In genomic region chr1:174982971-174983689, GRCh38 we compare ENCODE assay signal across 8 cellular contexts. TPM values are rescaled to one million over a fixed set of nuclear protein-coding genes. Genes with fewer than 3 reads are reported as not detected.
DNase-seq lines count a peak whose midpoint lies in the region; ATAC-seq and TF ChIP-seq lines count a peak whose summit lies in the region.

No MANE protein-coding gene starts in this region.

- no peak overlapping the region for H3K56ac ChIP-seq in H9 (ENCODE audit: insufficient read length, low read depth, low read length)

- no peak overlapping the region for H2BK12ac ChIP-seq in H9 (ENCODE audit: insufficient read length, low read depth, low read length)

- H3K79me2 ChIP-seq in H9 (ENCODE audit: insufficient read depth, low read length): no peaks in the 10 kb centered on the region

- H2BK120ac ChIP-seq in H9 (ENCODE audit: low read depth, low read length, poor library complexity, severe bottlenecking): no peak overlapping the region

- H3K23ac ChIP-seq in H9 (ENCODE audit: insufficient read length, low read depth, low read length): no peak overlapping the region

- no peak overlapping the region for H2BK15ac ChIP-seq in H9 (ENCODE audit: low read depth, low read length)

- no peaks in the 10 kb centered on the region for H3K4me1 ChIP-seq in H9 (ENCODE audit: insufficient read depth, low read length)

- H3K36me3 Mint-ChIP-seq in H9 (ENCODE audit: insufficient read depth in 1 of 3, low read depth in 3 of 3) (peaks cover 35 to 91% (median 88%) of the 10 kb centered on the region in 3 experiments; a peak in 6 of 7 replicates), nephron progenitor cell (ENCODE audit: low read depth) (no peaks in the 10 kb centered on the region)

- H3K9ac ChIP-seq in H9 (ENCODE audit: extremely low read depth, insufficient read length, low read length): no peak overlapping the region

- H3K14ac ChIP-seq in H9 (ENCODE audit: insufficient read depth, low read length): no peak overlapping the region

- TF ChIP-seq CTCF in H9 (conservative IDR thresholded peaks at IDR 0.05): peak; percentile 85
- peak; percentile 67 for TF ChIP-seq CTCF in nephron progenitor cell (IDR thresholded peaks at IDR 0.05)

- no peak overlapping the region for H3T11ph ChIP-seq in H9 (ENCODE audit: low read length)

- H3K9me3 Mint-ChIP-seq in H9: no peaks in the 10 kb centered on the region
- H3K9me3 Mint-ChIP-seq in nephron progenitor cell: no peaks in the 10 kb centered on the region

- no peaks in the 10 kb centered on the region for H3K27me3 ChIP-seq in H9 (ENCODE audit: insufficient read depth, low read length)

- no peak overlapping the region for H2AK5ac ChIP-seq in H9 (ENCODE audit: insufficient read length, low read length)

- H3K79me1 ChIP-seq in H9 (ENCODE audit: insufficient read depth, low read depth, low read length, poor library complexity, severe bottlenecking): no peaks in the 10 kb centered on the region

- no peak overlapping the region for H3K18ac ChIP-seq in H9 (ENCODE audit: insufficient read length, low read depth, low read length)

- H2BK20ac ChIP-seq in H9 (ENCODE audit: low read depth, low read length, poor library complexity, severe bottlenecking): no peak overlapping the region

- H2AFZ ChIP-seq in H9 (ENCODE audit: low read length): no peak overlapping the region

- no peak overlapping the region for H3K27ac ChIP-seq in H9 (ENCODE audit: insufficient read length, low read depth, low read length)

- no peak for ATAC-seq in GM18873 (IDR thresholded peaks at IDR 0.05; ENCODE audit: low FRiP score, unreplicated experiment)

- H4K5ac ChIP-seq in H9 (ENCODE audit: insufficient read length, low read depth, low read length): no peak overlapping the region

- H3K4me2 ChIP-seq in H9 (ENCODE audit: insufficient read depth, insufficient read length, low read length): no peak overlapping the region

- H2BK5ac ChIP-seq in H9 (ENCODE audit: insufficient read length, low read length): no peak overlapping the region

- no peak overlapping the region for H4K91ac ChIP-seq in H9 (ENCODE audit: insufficient read length, low read depth, low read length)

- H3K4me3 Mint-ChIP-seq in H9: no peak overlapping the region
- H3K4me3 Mint-ChIP-seq in nephron progenitor cell: no peak overlapping the region

- H3K27me3 Mint-ChIP-seq in H9 (ENCODE audit: low read depth) (no peaks in the 10 kb centered on the region; the same call in 1 of the 2 replicates), nephron progenitor cell (ENCODE audit: low read depth, poor library complexity) (no peaks in the 10 kb centered on the region)

- H3K23me2 ChIP-seq in H9 (ENCODE audit: insufficient read length, low read depth, low read length, poor library complexity, severe bottlenecking): no peaks in the 10 kb centered on the region

- no peaks in the 10 kb centered on the region for H3K9me3 ChIP-seq in H9 (ENCODE audit: control insufficient read depth, low read depth, low read length)

- no peaks in the 10 kb centered on the region for H3K4me1 Mint-ChIP-seq in H9
- no peaks in the 10 kb centered on the region for H3K4me1 Mint-ChIP-seq in nephron progenitor cell

- H4K8ac ChIP-seq in H9 (replicated peaks; ENCODE audit: insufficient read length, low read depth, low read length): no peak overlapping the region

- H4K20me1 ChIP-seq in H9 (ENCODE audit: control insufficient read depth, insufficient read depth, insufficient read length): no peaks in the 10 kb centered on the region

- no peak overlapping the region for H3K4ac ChIP-seq in H9 (ENCODE audit: low read depth, low read length)

- peak overlapping the region in 1 of 3 experiments; percentile 28; a peak in 1 of 7 replicates for H3K27ac Mint-ChIP-seq in H9
- H3K27ac Mint-ChIP-seq in nephron progenitor cell: no peak overlapping the region

- DNase-seq in NCI-H187 (lab: John Stamatoyannopoulos, UW): peak; percentile 29 to 47
- no peak for DNase-seq in NCI-H187 treated with DMSO at 0.1 percent for 48 hours (lab: John Stamatoyannopoulos, UW)
- DNase-seq in H9: no peak
- DNase-seq in RKO (ENCODE audit: low spot score): peak; percentile 49
- DNase-seq in effector CD4-positive, alpha-beta T cell: peak; percentile 48
- peak; percentile 28 for DNase-seq in nephron progenitor cell
- no peak for DNase-seq in NCI-H226

RNA-seq across cellular contexts. Expression of gene CACYBP, which starts 16.6 kb away (rescaled TPM):
- total RNA-seq in H9 (2021): 202 and 208 TPM in 2 replicates

RNA-seq across cellular contexts. Expression of gene MRPS14, which starts 40.1 kb away (rescaled TPM):
- total RNA-seq in H9 (2021): 30.6 and 32.8 TPM in 2 replicates

Comparison
In these comparisons a context has a peak if more than half of its experiments do, and no peak if none do; other contexts are left out.
1. DNase-seq: peak in NCI-H187 (2 of 2), RKO (single experiment), effector CD4-positive, alpha-beta T cell (single experiment) and nephron progenitor cell (single experiment); none in NCI-H187 treated with DMSO at 0.1 percent for 48 hours (single experiment), H9 (single experiment) and NCI-H226 (single experiment).